In the genomic region with DNA sequence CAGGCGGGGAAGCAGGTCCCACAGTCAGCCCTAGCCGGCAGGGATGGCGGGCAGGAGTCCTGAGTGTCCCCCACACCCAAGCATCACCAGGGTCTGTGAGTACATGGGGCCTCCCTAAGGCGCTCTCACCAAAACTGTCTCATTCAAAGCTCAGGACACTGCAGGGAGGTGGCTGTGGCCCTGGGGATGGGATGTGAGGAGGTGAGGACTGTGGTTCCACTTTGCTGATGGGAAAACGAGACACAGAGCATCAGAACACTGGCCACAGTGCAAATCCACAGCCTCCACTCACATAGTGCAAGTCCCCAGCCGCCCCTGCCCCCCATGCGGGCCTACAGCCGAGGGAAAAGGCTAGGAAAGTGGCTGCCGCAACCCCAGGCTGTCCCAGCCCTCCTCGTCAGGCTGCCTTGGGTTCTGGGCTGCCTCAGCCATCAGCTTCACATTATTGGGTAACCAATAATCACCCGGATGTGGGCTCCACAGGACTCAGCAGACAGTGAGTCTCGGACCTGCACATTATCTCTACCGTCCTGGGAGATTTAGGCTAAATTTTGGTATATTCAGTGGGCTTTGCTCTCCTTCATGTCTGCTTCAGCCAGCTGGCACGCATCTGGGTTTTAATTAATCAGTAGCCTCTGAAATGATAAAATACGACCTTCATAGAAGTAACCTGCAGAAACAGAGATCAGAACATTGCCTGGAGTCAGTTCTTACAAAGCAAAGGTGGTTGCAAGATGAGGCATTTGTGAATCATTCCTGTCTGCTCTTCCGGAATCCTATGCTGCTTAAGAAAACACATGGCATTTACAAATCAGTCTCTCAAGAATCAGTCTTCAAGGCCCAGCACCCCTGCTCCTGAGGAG, we compare ENCODE assay signal across 16 cellular contexts.
DNase-seq lines count a peak whose midpoint lies in the region; ATAC-seq and TF ChIP-seq lines count a peak whose summit lies in the region.
"Had no signal": no experiment of that assay in that cellular context is flagged by ENCODE, and none has a peak within 500 bp of the region (broad histone marks: within the 10 kb centered on the region; RNA-seq: fewer than 3 reads in every experiment).

No MANE protein-coding gene starts in this region.

- no peaks in the 10 kb centered on the region for H3K27me3 ChIP-seq in mammary epithelial cell (ENCODE audit: insufficient read depth, low read length)
- H3K27me3 ChIP-seq in WERI-Rb-1 (ENCODE audit: insufficient read depth, low read depth, severe bottlenecking): peaks cover 76% of the 10 kb centered on the region
- no peaks in the 10 kb centered on the region for H3K27me3 ChIP-seq in aorta (ENCODE audit: control insufficient read depth in 1 of 2, insufficient read depth in 2 of 2, low read length in 1 of 2)
- H3K27me3 ChIP-seq in mesendoderm (ENCODE audit: insufficient read depth, low read length, poor library complexity): no peaks in the 10 kb centered on the region

- H3K36me3 Mint-ChIP-seq in MCF 10A (ENCODE audit: insufficient read depth, unreplicated experiment): peaks cover 9% of the 10 kb centered on the region
- H3K36me3 Mint-ChIP-seq: CD14-positive monocyte had no signal

- BruUV-seq in MCF 10A (replicated peaks; lab: Mats Ljungman, UMichigan) (no TSS peak), mammary epithelial cell (replicated peaks; lab: Mats Ljungman, UMichigan) (no TSS peak)

- no peak overlapping the region for H2BK120ac ChIP-seq in mesendoderm (ENCODE audit: low read depth, low read length)

- H3K9me3 ChIP-seq in mammary epithelial cell (replicated peaks; ENCODE audit: insufficient read depth, low read length) (peaks cover 27% of the 10 kb centered on the region), WERI-Rb-1 (ENCODE audit: severe bottlenecking) (peaks cover 6% of the 10 kb centered on the region), aorta (ENCODE audit: control insufficient read depth, low read length) (no peaks in the 10 kb centered on the region)

- intact Hi-C loops in MCF 10A (cut with micrococcal nuclease) (no loop called here), mammary epithelial cell (cut with micrococcal nuclease) (no loop called here), aorta (cut with DNase I) (no loop called here)

- H2BK5ac ChIP-seq in mesendoderm (ENCODE audit: low read length): no peak overlapping the region

- H4K8ac ChIP-seq in mesendoderm (ENCODE audit: low read depth, low read length): no peak overlapping the region

- H3K79me2 ChIP-seq in mammary epithelial cell (ENCODE audit: insufficient read depth, low read length): no peaks in the 10 kb centered on the region
- H3K79me2 ChIP-seq in mesendoderm (ENCODE audit: control insufficient read depth, insufficient read depth, low read length): no peaks in the 10 kb centered on the region

- POLR2A ChIA-PET in MCF 10A (lab: Yijun Ruan, JAX): no interaction called here

- H3K4me2 ChIP-seq in mammary epithelial cell (ENCODE audit: insufficient read depth, low read depth, low read length): no peak overlapping the region
- H3K4me2 ChIP-seq in mesendoderm (ENCODE audit: low read length): no peak overlapping the region
- H3K4me2 ChIP-seq: KMS-11 had no signal

- no peaks in the 10 kb centered on the region for H4K20me1 ChIP-seq in mammary epithelial cell (ENCODE audit: insufficient read depth, low read length)

- H3K36me3 ChIP-seq in mammary epithelial cell (ENCODE audit: insufficient read depth, low read length) (no peaks in the 10 kb centered on the region), WERI-Rb-1 (no peaks in the 10 kb centered on the region), aorta (ENCODE audit: control insufficient read depth in 1 of 2, insufficient read depth in 2 of 2, low read length in 1 of 2) (no peaks in the 10 kb centered on the region), mesendoderm (ENCODE audit: control insufficient read depth, insufficient read depth, low read length) (no peaks in the 10 kb centered on the region)

- H3K4me3 ChIP-seq in mammary epithelial cell (replicated peaks in 1 of 3; ENCODE audit: insufficient read depth in 1 of 3, low read depth in 2 of 3, low read length in 3 of 3): no peak overlapping the region
- H3K4me3 ChIP-seq in WERI-Rb-1 (ENCODE audit: low read depth, low read length): no peak overlapping the region
- no peak overlapping the region for H3K4me3 ChIP-seq in aorta (ENCODE audit: low read length in 2 of 2)
- H3K4me3 ChIP-seq in mesendoderm (ENCODE audit: low read length): no peak overlapping the region
- H3K4me3 ChIP-seq: GM23248 had no signal

- no peaks in the 10 kb centered on the region for H3K27me3 Mint-ChIP-seq in MCF 10A (ENCODE audit: insufficient read depth, unreplicated experiment)

- no peaks in the 10 kb centered on the region for H3K4me1 Mint-ChIP-seq in MCF 10A (ENCODE audit: insufficient read depth, unreplicated experiment)
- H3K4me1 Mint-ChIP-seq: CD14-positive monocyte had no signal

- H3K9me3 Mint-ChIP-seq in MCF 10A (ENCODE audit: unreplicated experiment): no peaks in the 10 kb centered on the region

- H3K4ac ChIP-seq in mesendoderm (ENCODE audit: low read depth, low read length): no peak overlapping the region

- in situ Hi-C loops in mammary epithelial cell (cut with MboI; ENCODE audit: low sequenced_read_pairs in 2 of 2): no loop called here

- H3K9ac ChIP-seq in mammary epithelial cell (ENCODE audit: insufficient read depth, low read length): no peak overlapping the region
- no peak overlapping the region for H3K9ac ChIP-seq in mesendoderm (ENCODE audit: low read length)
- H3K9ac ChIP-seq: GM23248, KMS-11 had no signal

- dilution Hi-C loops in mammary epithelial cell (cut with HindIII; ENCODE audit: low sequenced_read_pairs): no loop called here

- WGBS in mammary epithelial cell (ENCODE audit: low coverage, missing lambda C conversion rate): 62% methylated on average over 12 of the region's 16 CpGs
- 73% methylated on average over 16 of the region's 16 CpGs for WGBS in aorta, 2 donors
- WGBS in mesendoderm (ENCODE audit: extremely low coverage, insufficient coverage, low lambda C conversion rate): no CpG with 5 or more reads among the region's 16 CpGs

- H3K18ac ChIP-seq in mesendoderm (ENCODE audit: low read length): no peak overlapping the region

- no peak overlapping the region for H3K4me3 Mint-ChIP-seq in MCF 10A (ENCODE audit: unreplicated experiment)
- H3K4me3 Mint-ChIP-seq: CD14-positive monocyte had no signal

- no peak overlapping the region for H3K56ac ChIP-seq in mesendoderm (ENCODE audit: low read length)

- H3K27ac Mint-ChIP-seq in MCF 10A (ENCODE audit: low read depth, unreplicated experiment): no peak overlapping the region
- H3K27ac Mint-ChIP-seq: CD14-positive monocyte had no signal

- no peak overlapping the region for H2BK15ac ChIP-seq in mesendoderm (replicated peaks; ENCODE audit: low read depth)

- H4K5ac ChIP-seq in mesendoderm (ENCODE audit: low read length): no peak overlapping the region

- no peak overlapping the region for H3K23ac ChIP-seq in mesendoderm (ENCODE audit: low read length)

- H3K79me1 ChIP-seq in mesendoderm (ENCODE audit: low read length): no peaks in the 10 kb centered on the region

- no peak overlapping the region for H3K27ac ChIP-seq in mammary epithelial cell (ENCODE audit: insufficient read depth, low read depth, low read length)
- H3K27ac ChIP-seq in WERI-Rb-1: no peak overlapping the region
- no peak overlapping the region for H3K27ac ChIP-seq in aorta (ENCODE audit: low read depth in 1 of 2, low read length in 2 of 2)
- no peak overlapping the region for H3K27ac ChIP-seq in mesendoderm (ENCODE audit: low read depth, low read length)
- H3K27ac ChIP-seq: GM23248, HL-60, KMS-11 had no signal

- H3K4me1 ChIP-seq in mammary epithelial cell (ENCODE audit: insufficient read depth, low read length) (no peaks in the 10 kb centered on the region), aorta (ENCODE audit: control insufficient read depth in 1 of 2, insufficient read depth in 2 of 2, low read length in 2 of 2) (no peaks in the 10 kb centered on the region), mesendoderm (ENCODE audit: control insufficient read depth, low read depth, low read length) (no peaks in the 10 kb centered on the region)

- H2AK5ac ChIP-seq in mesendoderm (ENCODE audit: low read length): no peak overlapping the region

- TF ChIP-seq CTCF in MCF 10A (IDR thresholded peaks at IDR 0.05; ENCODE audit: unreplicated experiment) (no peak), mammary epithelial cell (conservative IDR thresholded peaks at IDR 0.05 in 1 of 2, IDR thresholded peaks at IDR 0.05 in 1 of 2; ENCODE audit: extremely low read depth in 1 of 2, insufficient read depth in 1 of 2, low read depth in 1 of 2, low read length in 2 of 2) (no peak), WERI-Rb-1 (IDR thresholded peaks at IDR 0.05; ENCODE audit: low read depth, low read length) (no peak), GM20000 (IDR thresholded peaks at IDR 0.05; ENCODE audit: extremely low read depth, missing control alignments) (no peak)

- ATAC-seq in aorta (ENCODE audit: low FRiP score) (peak; percentile 50), GM21737 (IDR thresholded peaks at IDR 0.05; ENCODE audit: unreplicated experiment) (no peak)
- ATAC-seq: Panc1 had no signal

- no peak overlapping the region for H2AFZ ChIP-seq in mammary epithelial cell (ENCODE audit: low read depth, low read length)
- H2AFZ ChIP-seq: GM23248 had no signal

- peak; percentile 39 for DNase-seq in MCF 10A (ENCODE audit: unreplicated experiment)
- no peak for DNase-seq in mammary epithelial cell
- peak; percentile 4 for DNase-seq in WERI-Rb-1
- DNase-seq in mesenteric fat pad (ENCODE audit: low spot score): peak; percentile 74
- no peak for DNase-seq in aorta
- no peak for DNase-seq in mesendoderm
- DNase-seq in GM20000 (ENCODE audit: low spot score): no peak
- DNase-seq: GM23248, MM.1S, NCI-H1105, NCI-H187 had no signal

- CTCF ChIA-PET in MCF 10A (lab: Yijun Ruan, JAX) (no interaction called here), mammary epithelial cell (lab: Charles Lee; ENCODE audit: low non-redundant PET) (no interaction called here)

Comparison
In these comparisons a context has a peak if more than half of its experiments do, and no peak if none do; other contexts are left out.
1. DNase-seq: peak in MCF 10A (single experiment), WERI-Rb-1 (single experiment) and mesenteric fat pad (single experiment); none in mammary epithelial cell (single experiment), aorta (0 of 2), mesendoderm (single experiment) and GM20000 (single experiment).